Comparison of ENCODE assay signal across 8 cellular contexts in genomic region chr1:28505406-28506187, GRCh38. TPM values are rescaled to one million over a fixed set of nuclear protein-coding genes. Genes with fewer than 3 reads are reported as not detected.
A peak's percentile ranks its signal among the peaks of the same experiment; 100 is the strongest.
DNase-seq lines count a peak whose midpoint lies in the region; ATAC-seq and TF ChIP-seq lines count a peak whose summit lies in the region.

TSS of gene RCC1 (plus strand) at chr1:28506043. CDS start at chr1:28529867, 23,824 bp downstream.

- DNase-seq in DMS153 treated with DMSO at 0.1 percent for 48 hours (lab: John Stamatoyannopoulos, UW; ENCODE audit: unreplicated experiment) (peak; percentile 100), KG1 (lab: John Stamatoyannopoulos, UW) (peak; percentile 97), Panc1 (ENCODE audit: low read depth, low spot score) (peak; percentile 99)
- DNase-seq in activated T-cell treated with anti-CD3 and anti-CD28 coated beads, Interleukin-2, amount 50 U/mL, for 4 hours = peak; percentile 92
- peak; percentile 94 to 96 for DNase-seq in stimulated activated CD8-positive, alpha-beta memory T cell treated with anti-CD3 and anti-CD28 coated beads, Interleukin-7, amount 100 ng/mL, for 4 hours (ENCODE audit: low read depth in 2 of 2)

- TF ChIP-seq CTCF in Panc1 (IDR thresholded peaks at IDR 0.05) = no peak

- H3K4me3 ChIP-seq in Panc1 (ENCODE audit: low read depth in 2 of 2, low read length in 2 of 2) (peak within 1 kb of the TSS; percentile 81 to 96), muscle layer of duodenum (ENCODE audit: low read depth in 1 of 2, low read length in 2 of 2) (peak within 1 kb of the TSS; percentile 88 to 90)

- peaks cover 17% of the 10 kb centered on the region for H3K4me1 Mint-ChIP-seq in activated T-cell treated with anti-CD3 and anti-CD28 coated beads, Interleukin-2, amount 50 U/mL, for 4 hours (ENCODE audit: low read depth)

- H3K4me3 Mint-ChIP-seq in activated T-cell treated with anti-CD3 and anti-CD28 coated beads, Interleukin-2, amount 50 U/mL, for 4 hours = peak within 1 kb of the TSS; percentile 100

- H3K36me3 ChIP-seq in Panc1 (ENCODE audit: control insufficient read depth, insufficient read depth, low read length) = peaks cover 36% of the 10 kb centered on the region
- H3K36me3 ChIP-seq in muscle layer of duodenum (ENCODE audit: control insufficient read depth in 1 of 2, insufficient read depth in 2 of 2, low read length in 2 of 2) = peaks cover 31 to 32% of the 10 kb centered on the region in 2 donors

- H3K4me1 ChIP-seq in Panc1 (ENCODE audit: control insufficient read depth, insufficient read depth, low read length) (peaks cover 19% of the 10 kb centered on the region), muscle layer of duodenum (ENCODE audit: control insufficient read depth in 1 of 2, insufficient read depth in 2 of 2, low read length in 2 of 2) (peaks cover 25 to 38% of the 10 kb centered on the region in 2 donors)

- no peaks in the 10 kb centered on the region for H3K9me3 Mint-ChIP-seq in activated T-cell treated with anti-CD3 and anti-CD28 coated beads, Interleukin-2, amount 50 U/mL, for 4 hours

- H3K27me3 ChIP-seq in Panc1 (ENCODE audit: control insufficient read depth, insufficient read depth, low read length) (no peaks in the 10 kb centered on the region), muscle layer of duodenum (ENCODE audit: low read depth, low read length) (no peaks in the 10 kb centered on the region)

- CTCF ChIA-PET in Panc1 (lab: Charles Lee) = no interaction called here

- TSS peak; percentile 98 for BruUV-seq in Panc1 (replicated peaks; lab: Mats Ljungman, UMichigan)

- H3K27me3 Mint-ChIP-seq in activated T-cell treated with anti-CD3 and anti-CD28 coated beads, Interleukin-2, amount 50 U/mL, for 4 hours (ENCODE audit: low read depth) = peaks cover 7% of the 10 kb centered on the region

- no peaks in the 10 kb centered on the region for H3K9me3 ChIP-seq in Panc1 (ENCODE audit: control insufficient read depth, insufficient read depth, low read depth, low read length)
- H3K9me3 ChIP-seq in muscle layer of duodenum (ENCODE audit: control insufficient read depth in 1 of 2, low read length in 2 of 2) = no peaks in the 10 kb centered on the region

- ATAC-seq in GM21717 (IDR thresholded peaks at IDR 0.05; ENCODE audit: unreplicated experiment) (peak; percentile 60), Panc1 (peak; percentile 88), esophagus mucosa (peak; percentile 90)
- peak; percentile 76 to 78 for ATAC-seq in activated T-cell treated with anti-CD3 and anti-CD28 coated beads, Interleukin-2, amount 50 U/mL, for 4 hours

- POLR2A ChIA-PET in Panc1 (lab: Charles Lee) = interaction anchor here (0.6 to 0.9 kb wide), 4 partner anchors 11 to 94 kb away, joined by 3 to 5 read pairs (median 4); no protein-coding TSS in a partner anchor

- in situ Hi-C loops in Panc1 (cut with HindIII; ENCODE audit: low pct_unique_long_range_greater_than_20kb, low sequenced_read_pairs) = no loop called here

- H3K36me3 Mint-ChIP-seq in activated T-cell treated with anti-CD3 and anti-CD28 coated beads, Interleukin-2, amount 50 U/mL, for 4 hours (ENCODE audit: insufficient read depth) = peaks cover 48% of the 10 kb centered on the region

- H3K27ac ChIP-seq in Panc1 (ENCODE audit: low read length) = peak within 1 kb of the TSS; percentile 100
- H3K27ac ChIP-seq in muscle layer of duodenum (ENCODE audit: low read length) = peak within 1 kb of the TSS; percentile 76

- intact Hi-C loops in Panc1 (cut with micrococcal nuclease; ENCODE audit: unreplicated experiment) = no loop called here

RNA-seq across cellular contexts. Expression of gene RCC1, which starts in this region (rescaled TPM):
- total RNA-seq in Panc1 (2021; ENCODE audit: unreplicated experiment) = 61.2 TPM
- 57.8 TPM for polyA plus RNA-seq in Panc1 (2012; ENCODE audit: insufficient read length)
- total RNA-seq in activated T-cell treated with anti-CD3 and anti-CD28 coated beads, Interleukin-2, amount 50 U/mL, for 4 hours = 100 to 1,000 TPM; 106 to 149 (median 139) TPM
- 33.3 TPM for total RNA-seq in esophagus mucosa

Comparison
In these comparisons a context has a peak if more than half of its experiments do, and no peak if none do; other contexts are left out.
1. Peak in every context shown above with its lines: DNase-seq, ATAC-seq, H3K4me3 ChIP-seq and H3K27ac ChIP-seq.